ENCODE assay signal across 7 cellular contexts in genomic region chr13:99577934-99578917, GRCh38. TPM values are rescaled to one million over a fixed set of nuclear protein-coding genes. Genes with fewer than 3 reads are reported as not detected.
DNase-seq lines count a peak whose midpoint lies in the region; ATAC-seq, FAIRE-seq and TF ChIP-seq lines count a peak whose summit lies in the region.

No MANE protein-coding gene starts in this region.

- no peaks in the 10 kb centered on the region for H3K36me3 ChIP-seq in osteoblast (ENCODE audit: insufficient read depth, low read length)

- no peak overlapping the region for H2AFZ ChIP-seq in osteoblast (ENCODE audit: low read length)

- H3K4me1 ChIP-seq in osteoblast (ENCODE audit: insufficient read depth, low read length), result no peaks in the 10 kb centered on the region

- no peaks in the 10 kb centered on the region for H3K27me3 ChIP-seq in osteoblast (ENCODE audit: insufficient read depth, low read length)

- no peak overlapping the region for H3K27ac ChIP-seq in osteoblast (ENCODE audit: low read depth, low read length)

- H3K4me2 ChIP-seq in osteoblast (ENCODE audit: insufficient read depth, low read length), result no peak overlapping the region

- DNase-seq in GM10248 (ENCODE audit: extremely low spot score), result no peak
- peak; percentile 24 for DNase-seq in NB4 (ENCODE audit: low read depth)
- no peak for DNase-seq in osteoblast (ENCODE audit: insufficient read length, low spot score, missing footprints)

- CTCF ChIA-PET in GM10248 (lab: Yijun Ruan, JAX), result interaction anchor here (1.0 to 2.6 kb wide), 12 partner anchors 10 to 78 kb away, joined by 3 to 12 read pairs (median 6); partner anchors contain the start of gene CLYBL

- FAIRE-seq in endometrium (lab: Jason Lieb, UNC), result peak; percentile 31

- POLR2A ChIA-PET in GM10248 (lab: Yijun Ruan, JAX), result interaction anchor here (0.6 kb wide), 1 partner anchor 493 kb away, joined by 4 read pairs; no protein-coding TSS in a partner anchor

- no peaks in the 10 kb centered on the region for H3K79me2 ChIP-seq in osteoblast (ENCODE audit: insufficient read depth, low read length)

- H3K4me3 ChIP-seq in NB4 (ENCODE audit: low read depth, low read length) (no peak overlapping the region), osteoblast (ENCODE audit: insufficient read depth, low read length) (no peak overlapping the region)

- ATAC-seq in GM18520 (IDR thresholded peaks at IDR 0.05; ENCODE audit: unreplicated experiment) (no peak), HG02981 (IDR thresholded peaks at IDR 0.05; ENCODE audit: unreplicated experiment) (no peak), HG03045 (IDR thresholded peaks at IDR 0.05; ENCODE audit: unreplicated experiment) (no peak)

- H3K9me3 ChIP-seq in osteoblast (ENCODE audit: low read depth, low read length), result no peaks in the 10 kb centered on the region

- no peak for TF ChIP-seq POLR2A in NB4 (IDR thresholded peaks at IDR 0.05; ENCODE audit: extremely low read depth, insufficient read length)

- no peaks in the 10 kb centered on the region for H4K20me1 ChIP-seq in osteoblast (ENCODE audit: insufficient read depth, low read length)

- peak; percentile 14 for TF ChIP-seq CTCF in GM10248 (IDR thresholded peaks at IDR 0.05; ENCODE audit: control extremely low read depth, extremely low read depth, low read depth, missing control alignments)
- peak; percentile 9 for TF ChIP-seq CTCF in NB4 (IDR thresholded peaks at IDR 0.05; ENCODE audit: low read depth, low read length)
- peak; percentile 51 for TF ChIP-seq CTCF in osteoblast (IDR thresholded peaks at IDR 0.05; ENCODE audit: extremely low read depth, low read depth, low read length)

RNA-seq across cellular contexts. Expression of gene CLYBL, which starts 28.3 kb away (rescaled TPM):
- 1.1 and 1.2 TPM in 2 replicates for total RNA-seq in osteoblast
